Comparison of ENCODE assay signal across 19 cellular contexts in the genomic region with DNA sequence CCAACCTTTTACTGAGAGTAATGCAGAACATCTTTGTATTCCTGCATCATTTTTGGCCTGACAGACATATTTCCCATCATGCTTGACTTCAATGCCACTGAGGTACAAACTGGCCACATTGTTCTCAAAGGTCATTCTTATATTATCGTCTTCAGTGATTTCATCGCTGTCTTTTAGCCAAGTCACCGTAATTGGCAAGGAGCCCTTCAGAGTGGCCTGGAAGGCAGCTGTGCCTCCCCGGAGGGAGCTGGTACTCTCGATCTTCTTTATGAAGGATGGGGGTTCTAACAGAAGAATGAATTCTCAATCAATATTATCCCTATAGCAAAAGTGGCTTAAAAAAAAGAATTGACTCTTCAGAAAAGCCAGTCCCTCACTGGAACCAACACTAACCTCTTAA.
"Had no signal": no experiment of that assay in that cellular context is flagged by ENCODE, and none has a peak within 500 bp of the region (broad histone marks: within the 10 kb centered on the region; RNA-seq: fewer than 3 reads in every experiment).

No MANE protein-coding gene starts in this region.

- H3K27me3 ChIP-seq: breast epithelium, SJCRH30 had no signal

- ATAC-seq: activated CD4-positive, CD25-positive, alpha-beta regulatory T cell treated with anti-CD3 and anti-CD28 coated beads, Interleukin-2, amount 50 U/mL, for 24 hours; activated CD8-positive, alpha-beta T cell treated with anti-CD3 and anti-CD28 coated beads for 36 hours; activated T-cell treated with anti-CD3 and anti-CD28 coated beads, Interleukin-2, amount 50 U/mL, for 72 hours; SK-N-SH treated with all-trans-retinoic acid at 6 μM for 48 hours had no signal

- H3K4me1 ChIP-seq: breast epithelium, SJCRH30 had no signal

- H3K36me3 ChIP-seq: breast epithelium had no signal

- DNase-seq: activated CD4-positive, alpha-beta T cell treated with anti-CD3 and anti-CD28 coated beads for 4 hours; activated CD8-positive, alpha-beta memory T cell treated with anti-CD3 and anti-CD28 coated beads, Interleukin-2, amount 50 U/mL, for 4 hours; activated CD8-positive, alpha-beta T cell treated with anti-CD3 and anti-CD28 coated beads for 36 hours; activated naive CD4-positive, alpha-beta T cell treated with anti-CD3 and anti-CD28 coated beads, Interleukin-2, amount 50 U/mL, for 16 hours; activated T-cell treated with anti-CD3 and anti-CD28 coated beads, Interleukin-2, amount 50 U/mL, for 72 hours; aorta; Kasumi-1; NCI-H1048; NCI-H146; NCI-H187 treated with DMSO at 0.1 percent for 48 hours; NCI-H2081 treated with DMSO at 0.1 percent for 48 hours; NCI-H446; NCI-H526; NCI-H82; SJCRH30; SW 1271 had no signal

- H3K9me3 ChIP-seq: breast epithelium, SJCRH30 had no signal

- H3K27ac ChIP-seq: breast epithelium, SJCRH30 had no signal

- H3K4me3 ChIP-seq: breast epithelium, SJCRH30 had no signal
